ENCODE assay signal across 20 cellular contexts in the genomic region with DNA sequence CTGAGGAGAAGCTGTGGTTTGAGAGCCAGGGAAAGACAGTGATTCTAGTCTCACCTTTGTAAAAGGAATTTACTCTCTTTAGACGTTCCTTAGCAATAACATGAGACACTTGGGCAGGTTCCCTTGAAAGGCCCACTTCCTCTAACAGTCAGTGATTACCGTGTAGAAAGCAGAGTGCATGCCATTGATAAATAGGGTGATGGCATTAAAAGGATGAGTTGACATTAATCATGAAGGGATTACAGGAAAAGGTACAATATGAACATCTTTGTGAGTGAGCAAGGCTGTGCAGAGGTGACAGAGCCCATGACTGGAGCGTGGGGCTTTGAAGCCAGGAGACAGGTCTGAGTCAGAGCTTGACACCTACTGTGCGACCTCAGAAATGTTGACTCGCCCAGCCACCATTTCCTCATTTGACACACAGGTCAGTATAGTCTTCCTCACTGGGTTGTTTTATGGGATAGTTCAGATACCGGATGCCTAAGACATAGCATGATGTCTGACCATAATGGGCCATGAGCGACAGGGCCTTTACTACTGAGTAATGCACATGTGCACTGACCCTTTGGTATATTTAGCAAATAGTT.
DNase-seq lines count a peak whose midpoint lies in the region; TF ChIP-seq lines count a peak whose summit lies in the region.
"Had no signal": no experiment of that assay in that cellular context is flagged by ENCODE, and none has a peak within 500 bp of the region (broad histone marks: within the 10 kb centered on the region; RNA-seq: fewer than 3 reads in every experiment).

No MANE protein-coding gene starts in this region.

- CTCF ChIA-PET in activated CD4-positive, alpha-beta memory T cell treated with anti-CD3 and anti-CD28 coated beads for 36 hours (lab: Charles Lee) = no interaction called here
- CTCF ChIA-PET in activated CD4-positive, alpha-beta memory T cell treated with anti-CD3 and anti-CD28 coated beads, Interleukin-2, amount 10 ng/mL, durations not matched to agents 7 days and 5 days (lab: Charles Lee) = no interaction called here

- POLR2A ChIA-PET in activated CD4-positive, alpha-beta memory T cell treated with anti-CD3 and anti-CD28 coated beads for 36 hours (lab: Charles Lee) = no interaction called here
- POLR2A ChIA-PET in activated CD4-positive, alpha-beta memory T cell treated with anti-CD3 and anti-CD28 coated beads, Interleukin-2, amount 10 ng/mL, durations not matched to agents 7 days and 5 days (lab: Charles Lee) = no interaction called here

- H2AFZ ChIP-seq in OCI-LY3 (ENCODE audit: low read depth, low read length) (no peak overlapping the region), H9 (ENCODE audit: low read length) (no peak overlapping the region)

- H3K9ac ChIP-seq in OCI-LY3 (ENCODE audit: low read length) (no peak overlapping the region), skeletal muscle satellite cell (ENCODE audit: low read depth, low read length) (no peak overlapping the region), H9 (ENCODE audit: extremely low read depth, insufficient read length, low read length) (no peak overlapping the region)

- H3K4me3 ChIP-seq in OCI-LY3 (ENCODE audit: low read length) = no peak overlapping the region
- H3K4me3 ChIP-seq in epithelial cell of esophagus (ENCODE audit: low read length) = no peak overlapping the region
- no peak overlapping the region for H3K4me3 ChIP-seq in skeletal muscle satellite cell (ENCODE audit: low read length)
- H3K4me3 ChIP-seq: A549, esophagus squamous epithelium, suprapubic skin had no signal

- H4K20me1 ChIP-seq in OCI-LY3 (ENCODE audit: insufficient read depth, low read length) (no peaks in the 10 kb centered on the region), H9 (ENCODE audit: control insufficient read depth, insufficient read depth, insufficient read length) (no peaks in the 10 kb centered on the region)

- H3K4me1 Mint-ChIP-seq in activated CD4-positive, alpha-beta memory T cell treated with anti-CD3 and anti-CD28 coated beads for 36 hours (ENCODE audit: low read depth) = no peaks in the 10 kb centered on the region
- H3K4me1 Mint-ChIP-seq in activated CD4-positive, alpha-beta memory T cell treated with anti-CD3 and anti-CD28 coated beads, Interleukin-2, amount 10 ng/mL, durations not matched to agents 7 days and 5 days = no peaks in the 10 kb centered on the region
- peaks cover 14 to 18% of the 10 kb centered on the region in 2 experiments for H3K4me1 Mint-ChIP-seq in H9
- H3K4me1 Mint-ChIP-seq: T-helper 17 cell had no signal

- no CpG with 5 or more reads among the region's 7 CpGs for WGBS in H9 (ENCODE audit: extremely low coverage, insufficient read length, low lambda C conversion rate)

- no peak overlapping the region for H3K4me3 Mint-ChIP-seq in activated CD4-positive, alpha-beta memory T cell treated with anti-CD3 and anti-CD28 coated beads for 36 hours
- H3K4me3 Mint-ChIP-seq in activated CD4-positive, alpha-beta memory T cell treated with anti-CD3 and anti-CD28 coated beads, Interleukin-2, amount 10 ng/mL, durations not matched to agents 7 days and 5 days = no peak overlapping the region
- H3K4me3 Mint-ChIP-seq in H9 = no peak overlapping the region
- H3K4me3 Mint-ChIP-seq: CD8-positive, alpha-beta T cell; T-helper 17 cell had no signal

- H3K9me3 Mint-ChIP-seq in activated CD4-positive, alpha-beta memory T cell treated with anti-CD3 and anti-CD28 coated beads for 36 hours = no peaks in the 10 kb centered on the region
- no peaks in the 10 kb centered on the region for H3K9me3 Mint-ChIP-seq in activated CD4-positive, alpha-beta memory T cell treated with anti-CD3 and anti-CD28 coated beads, Interleukin-2, amount 10 ng/mL, durations not matched to agents 7 days and 5 days
- no peaks in the 10 kb centered on the region for H3K9me3 Mint-ChIP-seq in H9
- H3K9me3 Mint-ChIP-seq: CD8-positive, alpha-beta T cell had no signal

- TF ChIP-seq CTCF in OCI-LY3 (IDR thresholded peaks at IDR 0.05; ENCODE audit: low read depth, low read length) (no peak), epithelial cell of esophagus (IDR thresholded peaks at IDR 0.05; ENCODE audit: insufficient read depth, low read depth, low read length, missing control alignments) (no peak), H9 (conservative IDR thresholded peaks at IDR 0.05) (no peak)

- no peak overlapping the region for H3K18ac ChIP-seq in H9 (ENCODE audit: insufficient read length, low read depth, low read length)

- intact Hi-C loops in activated CD4-positive, alpha-beta memory T cell treated with anti-CD3 and anti-CD28 coated beads for 36 hours (cut with micrococcal nuclease) = no loop called here

- no peak overlapping the region for H2BK15ac ChIP-seq in H9 (ENCODE audit: low read depth, low read length)

- peak overlapping the region; percentile 56; the same call in 1 of the 2 replicates for H3K4me2 ChIP-seq in OCI-LY3 (ENCODE audit: low read length)
- peak overlapping the region; percentile 40 for H3K4me2 ChIP-seq in skeletal muscle satellite cell (ENCODE audit: low read length)
- H3K4me2 ChIP-seq in H9 (ENCODE audit: insufficient read depth, insufficient read length, low read length) = no peak overlapping the region
- H3K4me2 ChIP-seq: A549 had no signal

- no peak overlapping the region for H4K5ac ChIP-seq in H9 (ENCODE audit: insufficient read length, low read depth, low read length)

- DNase-seq in activated CD4-positive, alpha-beta memory T cell treated with anti-CD3 and anti-CD28 coated beads for 36 hours = peak; percentile 16
- no peak for DNase-seq in activated CD4-positive, alpha-beta memory T cell treated with anti-CD3 and anti-CD28 coated beads, Interleukin-2, amount 10 ng/mL, durations not matched to agents 7 days and 5 days
- DNase-seq in epithelial cell of esophagus (ENCODE audit: low read depth) (peak; percentile 5), NCI-H774 (lab: John Stamatoyannopoulos, UW) (no peak), H9 (no peak), SIG-M5 treated with dmso at 0.1 percent for 504 hours (lab: John Stamatoyannopoulos, UW; ENCODE audit: unreplicated experiment) (no peak)
- DNase-seq: activated CD4-positive, alpha-beta T cell treated with anti-CD3 and anti-CD28 coated beads for 48 hours; activated T-cell treated with anti-CD3 and anti-CD28 coated beads, Interleukin-2, amount 50 U/mL, for 1 hour; CD8-positive, alpha-beta T cell; dermis blood vessel endothelial cell; esophagus squamous epithelium; hypothalamus; left ventricle myocardium superior; NCI-H187 treated with DMSO at 0.1 percent for 48 hours; RPMI8226; T-helper 17 cell had no signal

- no peak overlapping the region for H3K4ac ChIP-seq in H9 (ENCODE audit: low read depth, low read length)

- H2BK12ac ChIP-seq in H9 (ENCODE audit: insufficient read length, low read depth, low read length) = no peak overlapping the region

- no peak overlapping the region; the same call in 1 of the 2 replicates for H3K14ac ChIP-seq in H9 (ENCODE audit: insufficient read depth, low read length)

- H2BK5ac ChIP-seq in H9 (ENCODE audit: insufficient read length, low read length) = no peak overlapping the region

- no peaks in the 10 kb centered on the region for H3K36me3 Mint-ChIP-seq in activated CD4-positive, alpha-beta memory T cell treated with anti-CD3 and anti-CD28 coated beads for 36 hours
- no peaks in the 10 kb centered on the region for H3K36me3 Mint-ChIP-seq in activated CD4-positive, alpha-beta memory T cell treated with anti-CD3 and anti-CD28 coated beads, Interleukin-2, amount 10 ng/mL, durations not matched to agents 7 days and 5 days (ENCODE audit: low read depth)
- no peaks in the 10 kb centered on the region for H3K36me3 Mint-ChIP-seq in H9 (ENCODE audit: insufficient read depth in 1 of 3, low read depth in 3 of 3)
- H3K36me3 Mint-ChIP-seq: CD8-positive, alpha-beta T cell had no signal

- no peak overlapping the region for H3K56ac ChIP-seq in H9 (ENCODE audit: insufficient read length, low read depth, low read length)

- H3K27ac ChIP-seq in OCI-LY3 (ENCODE audit: low read length) = no peak overlapping the region
- H3K27ac ChIP-seq in H9 (ENCODE audit: insufficient read length, low read depth, low read length) = no peak overlapping the region
- H3K27ac ChIP-seq: A549, esophagus squamous epithelium, suprapubic skin had no signal

- H3K36me3 ChIP-seq in OCI-LY3 (replicated peaks; ENCODE audit: low read depth, low read length) (no peaks in the 10 kb centered on the region), skeletal muscle satellite cell (ENCODE audit: insufficient read depth, low read length) (no peaks in the 10 kb centered on the region)
- H3K36me3 ChIP-seq: esophagus squamous epithelium, suprapubic skin had no signal

- H2BK120ac ChIP-seq in H9 (ENCODE audit: low read depth, low read length, poor library complexity, severe bottlenecking) = no peak overlapping the region

- H3K4me1 ChIP-seq in OCI-LY3 (ENCODE audit: low read length) = peaks cover 55% of the 10 kb centered on the region
- peaks cover 14% of the 10 kb centered on the region for H3K4me1 ChIP-seq in skeletal muscle satellite cell (ENCODE audit: control insufficient read depth, insufficient read depth, low read length)
- no peaks in the 10 kb centered on the region for H3K4me1 ChIP-seq in H9 (ENCODE audit: insufficient read depth, low read length)
- H3K4me1 ChIP-seq: A549, esophagus squamous epithelium, suprapubic skin had no signal

- no peak overlapping the region for H4K8ac ChIP-seq in H9 (replicated peaks; ENCODE audit: insufficient read length, low read depth, low read length)

- no peak overlapping the region for H3K27ac Mint-ChIP-seq in activated CD4-positive, alpha-beta memory T cell treated with anti-CD3 and anti-CD28 coated beads for 36 hours
- H3K27ac Mint-ChIP-seq in activated CD4-positive, alpha-beta memory T cell treated with anti-CD3 and anti-CD28 coated beads, Interleukin-2, amount 10 ng/mL, durations not matched to agents 7 days and 5 days = no peak overlapping the region
- 0 out of 7 replicates have a peak overlapping the region, but pooled peaks of 1 of the 3 experiments have one; percentile 5 for H3K27ac Mint-ChIP-seq in H9
- H3K27ac Mint-ChIP-seq: CD8-positive, alpha-beta T cell; T-helper 17 cell had no signal

- peaks cover 2% of the 10 kb centered on the region for H3K27me3 Mint-ChIP-seq in activated CD4-positive, alpha-beta memory T cell treated with anti-CD3 and anti-CD28 coated beads for 36 hours
- H3K27me3 Mint-ChIP-seq in activated CD4-positive, alpha-beta memory T cell treated with anti-CD3 and anti-CD28 coated beads, Interleukin-2, amount 10 ng/mL, durations not matched to agents 7 days and 5 days = no peaks in the 10 kb centered on the region
- H3K27me3 Mint-ChIP-seq in H9 (ENCODE audit: low read depth) = no peaks in the 10 kb centered on the region
- H3K27me3 Mint-ChIP-seq: T-helper 17 cell had no signal

- no peak overlapping the region for H3K23ac ChIP-seq in H9 (ENCODE audit: insufficient read length, low read depth, low read length)

- H3K79me2 ChIP-seq in OCI-LY3 (ENCODE audit: low read length) = no peaks in the 10 kb centered on the region
- no peaks in the 10 kb centered on the region for H3K79me2 ChIP-seq in H9 (ENCODE audit: insufficient read depth, low read length)

- no peak overlapping the region for H4K91ac ChIP-seq in H9 (ENCODE audit: insufficient read length, low read depth, low read length)

- H3T11ph ChIP-seq in H9 (ENCODE audit: low read length) = no peak overlapping the region

- H3K27me3 ChIP-seq in OCI-LY3 (ENCODE audit: low read depth, low read length) (no peaks in the 10 kb centered on the region), skeletal muscle satellite cell (ENCODE audit: control insufficient read depth, insufficient read depth, low read length) (no peaks in the 10 kb centered on the region), H9 (ENCODE audit: insufficient read depth, low read length) (no peaks in the 10 kb centered on the region)
- H3K27me3 ChIP-seq: esophagus squamous epithelium, suprapubic skin had no signal

- no peaks in the 10 kb centered on the region for H3K79me1 ChIP-seq in H9 (ENCODE audit: insufficient read depth, low read depth, low read length, poor library complexity, severe bottlenecking)

- H2BK20ac ChIP-seq in H9 (ENCODE audit: low read depth, low read length, poor library complexity, severe bottlenecking) = no peak overlapping the region

- H2AK5ac ChIP-seq in H9 (ENCODE audit: insufficient read length, low read length) = no peak overlapping the region

- H3K9me3 ChIP-seq in OCI-LY3 (ENCODE audit: insufficient read depth, low read length) (no peaks in the 10 kb centered on the region), skeletal muscle satellite cell (replicated peaks; ENCODE audit: low read length) (no peaks in the 10 kb centered on the region), H9 (ENCODE audit: control insufficient read depth, low read depth, low read length) (no peaks in the 10 kb centered on the region)
- H3K9me3 ChIP-seq: A549, esophagus squamous epithelium, suprapubic skin had no signal

- H3K23me2 ChIP-seq in H9 (ENCODE audit: insufficient read length, low read depth, low read length, poor library complexity, severe bottlenecking) = no peaks in the 10 kb centered on the region

Comparison
In these comparisons a context has a peak if more than half of its experiments do, and no peak if none do; other contexts are left out.
1. DNase-seq: peak in activated CD4-positive, alpha-beta memory T cell treated with anti-CD3 and anti-CD28 coated beads for 36 hours (single experiment) and epithelial cell of esophagus (single experiment); none in activated CD4-positive, alpha-beta memory T cell treated with anti-CD3 and anti-CD28 coated beads, Interleukin-2, amount 10 ng/mL, durations not matched to agents 7 days and 5 days (single experiment), NCI-H774 (single experiment), H9 (single experiment) and SIG-M5 treated with dmso at 0.1 percent for 504 hours (single experiment).